In genomic region chr10:11693376-11693775, GRCh38 we compare ENCODE assay signal across 27 cellular contexts.
"Had no signal": no experiment of that assay in that cellular context is flagged by ENCODE, and none has a peak within 500 bp of the region (broad histone marks: within the 10 kb centered on the region; RNA-seq: fewer than 3 reads in every experiment).

No MANE protein-coding gene starts in this region.

- H3K4me3 ChIP-seq: colonic mucosa, esophagus squamous epithelium, gastrocnemius medialis, heart right ventricle, left lung, lower lobe of right lung, mucosa of descending colon had no signal

- H3K36me3 ChIP-seq: colonic mucosa, esophagus squamous epithelium, gastrocnemius medialis, heart right ventricle, left lung, lower lobe of right lung had no signal

- H3K4me3 Mint-ChIP-seq: dendritic cell treated with granulocyte-macrophage colony-stimulating factor and Interleukin-4, amounts not matched to agents 40 ng/mL and 50 ng/mL, for 4 days; effector memory CD8-positive, alpha-beta T cell; endodermal cell; mesothelial cell of epicardium had no signal

- H3K36me3 Mint-ChIP-seq: mesothelial cell of epicardium had no signal

- DNase-seq: colonic mucosa; cortex of kidney; effector CD8-positive, alpha-beta T cell; effector memory CD8-positive, alpha-beta T cell; endodermal cell; erythroblast; esophagus squamous epithelium; foreskin fibroblast; foreskin melanocyte; gastrocnemius medialis; glutamatergic neuron; head of caudate nucleus; heart right ventricle; hippocampal formation; left cardiac atrium; left lung; left ventricle myocardium superior; lower lobe of right lung; mesenchymal stem cell; mucosa of descending colon had no signal

- H3K4me1 ChIP-seq: colonic mucosa, gastrocnemius medialis, lower lobe of right lung had no signal

- H3K9me3 ChIP-seq: colonic mucosa, esophagus squamous epithelium, gastrocnemius medialis, heart right ventricle, left lung, lower lobe of right lung, mucosa of descending colon had no signal

- FAIRE-seq: endometrium, islet of Langerhans, keratinocyte had no signal

- H3K27me3 ChIP-seq: colonic mucosa, esophagus squamous epithelium, left lung had no signal

- ATAC-seq: effector memory CD8-positive, alpha-beta T cell; esophagus mucosa; gastrocnemius medialis; heart right ventricle; left cardiac atrium; left lung; left ventricle myocardium superior; lower lobe of right lung; mucosa of descending colon had no signal

- H3K9me3 Mint-ChIP-seq: dendritic cell treated with granulocyte-macrophage colony-stimulating factor and Interleukin-4, amounts not matched to agents 40 ng/mL and 50 ng/mL, for 4 days; effector memory CD8-positive, alpha-beta T cell; endodermal cell; mesothelial cell of epicardium had no signal

- H3K27ac Mint-ChIP-seq: dendritic cell treated with granulocyte-macrophage colony-stimulating factor and Interleukin-4, amounts not matched to agents 40 ng/mL and 50 ng/mL, for 4 days; effector memory CD8-positive, alpha-beta T cell; endodermal cell; mesothelial cell of epicardium had no signal

- H3K27ac ChIP-seq: colonic mucosa, epithelial cell of prostate, esophagus squamous epithelium, gastrocnemius medialis, heart right ventricle, left lung, lower lobe of right lung had no signal
